26 cellular contexts compared by ENCODE assay signal in the genomic region with DNA sequence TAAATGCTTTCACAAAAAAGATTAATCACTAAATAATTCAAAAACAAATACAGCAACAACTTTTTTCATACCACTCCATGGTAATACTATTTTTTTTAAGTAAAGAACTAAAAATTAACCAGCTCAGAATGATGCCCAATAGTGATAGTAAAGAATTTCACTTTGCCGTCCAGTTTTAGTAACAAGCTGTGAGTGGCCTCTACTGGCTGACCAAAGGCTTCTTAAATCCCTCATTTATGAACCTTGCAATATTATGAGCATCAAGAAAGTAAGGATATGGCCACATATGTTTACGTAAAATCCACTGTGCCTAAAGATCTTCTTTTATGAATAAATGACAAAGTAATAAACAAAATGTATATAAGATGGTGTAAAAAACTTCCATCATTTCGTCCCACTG.
DNase-seq lines count a peak whose midpoint lies in the region; ATAC-seq, FAIRE-seq and TF ChIP-seq lines count a peak whose summit lies in the region.
"Had no signal": no experiment of that assay in that cellular context is flagged by ENCODE, and none has a peak within 500 bp of the region (broad histone marks: within the 10 kb centered on the region; RNA-seq: fewer than 3 reads in every experiment).

No MANE protein-coding gene starts in this region.

- H3K36me3 ChIP-seq in small intestine (ENCODE audit: control insufficient read depth in 2 of 2, insufficient read depth in 2 of 2, low read length in 2 of 2) = no peaks in the 10 kb centered on the region
- H3K36me3 ChIP-seq: suprapubic skin had no signal

- no peaks in the 10 kb centered on the region for H3K27me3 ChIP-seq in small intestine (ENCODE audit: control insufficient read depth in 2 of 2, insufficient read depth in 2 of 2, low read length in 2 of 2)
- H3K27me3 ChIP-seq: suprapubic skin had no signal

- H3K4me1 ChIP-seq in small intestine (ENCODE audit: control insufficient read depth in 2 of 2, insufficient read depth in 1 of 2, low read depth in 1 of 2, low read length in 1 of 2) = no peaks in the 10 kb centered on the region
- H3K4me1 ChIP-seq: suprapubic skin had no signal

- peak; percentile 24 for DNase-seq in NCI-H510A treated with DMSO at 0.1 percent for 48 hours (lab: John Stamatoyannopoulos, UW)
- no peak for DNase-seq in NCI-H510A (lab: John Stamatoyannopoulos, UW)
- peak; percentile 48 for DNase-seq in DMS53 (lab: John Stamatoyannopoulos, UW)
- DNase-seq in left kidney (ENCODE audit: low read depth, low spot score) = peak; percentile 10
- DNase-seq in small intestine = no peak
- no peak for DNase-seq in sciatic nerve (ENCODE audit: low spot score)
- DNase-seq: 8988T; activated CD4-positive, alpha-beta T cell treated with anti-CD3 and anti-CD28 coated beads for 36 hours; activated naive CD8-positive, alpha-beta T cell treated with anti-CD3 and anti-CD28 coated beads for 36 hours; activated T-cell treated with anti-CD3 and anti-CD28 coated beads for 4 hours; aorta; CD4-positive, alpha-beta memory T cell; central memory CD4-positive, alpha-beta T cell; Karpas-422; natural killer cell; NCI-H1436 treated with DMSO at 0.1 percent for 48 hours; NCI-H446 treated with DMSO at 0.1 percent for 48 hours; stimulated activated CD4-positive, alpha-beta T cell treated with anti-CD3 and anti-CD28 coated beads, Interleukin-4, amount 100 ng/mL, for 4 hours; stimulated activated naive B cell treated with anti-CD40 and anti-IgM and Interleukin-4, amounts not matched to agents 10 μg/mL and 1 μg/mL and 100 μg/mL, for 72 hours had no signal

- intact Hi-C loops in sciatic nerve (cut with DNase I) = no loop called here

- no peaks in the 10 kb centered on the region for H3K9me3 ChIP-seq in small intestine (ENCODE audit: control insufficient read depth, low read depth)
- H3K9me3 ChIP-seq: suprapubic skin had no signal

- 93 to 97% (median 95%) methylated on average over 3 of the region's 3 CpGs for WGBS in small intestine, 3 donors

- ATAC-seq in GM19023 (IDR thresholded peaks at IDR 0.05; ENCODE audit: unreplicated experiment) (no peak), sciatic nerve (no peak)
- ATAC-seq: activated CD4-positive, alpha-beta T cell treated with anti-CD3 and anti-CD28 coated beads for 36 hours; HepG2; natural killer cell; stimulated activated naive B cell treated with anti-CD40 and anti-IgM and Interleukin-4, amounts not matched to agents 10 μg/mL and 1 μg/mL and 100 μg/mL, for 72 hours had no signal

- TF ChIP-seq CTCF in VCaP (conservative IDR thresholded peaks at IDR 0.05) = peak; percentile 57

- FAIRE-seq in small intestine (lab: Jason Lieb, UNC) = no peak
- FAIRE-seq: GM19239, H54, HepG2 had no signal

- H3K27ac ChIP-seq in VCaP (no peak overlapping the region), small intestine (ENCODE audit: low read depth in 1 of 2, low read length in 1 of 2) (no peak overlapping the region)
- H3K27ac ChIP-seq: SK-N-MC, suprapubic skin had no signal

- no peak overlapping the region for H3K4me3 ChIP-seq in small intestine (ENCODE audit: low read depth in 1 of 2, low read length in 2 of 2)
- H3K4me3 ChIP-seq: SK-N-MC, suprapubic skin had no signal

Comparison
In these comparisons a context has a peak if more than half of its experiments do, and no peak if none do; other contexts are left out.
1. DNase-seq: peak in NCI-H510A treated with DMSO at 0.1 percent for 48 hours (single experiment), DMS53 (single experiment) and left kidney (single experiment); none in NCI-H510A (single experiment), small intestine (single experiment) and sciatic nerve (single experiment).